In genomic region chr14:32492482-32492881, GRCh38 we compare ENCODE assay signal across 17 cellular contexts.
"Had no signal": no experiment of that assay in that cellular context is flagged by ENCODE, and none has a peak within 500 bp of the region (broad histone marks: within the 10 kb centered on the region; RNA-seq: fewer than 3 reads in every experiment).

No MANE protein-coding gene starts in this region.

- H2AFZ ChIP-seq: hepatocyte, neural progenitor cell had no signal

- H3K4me2 ChIP-seq: hepatocyte, neural progenitor cell had no signal

- H3K27me3 ChIP-seq: adrenal gland, body of pancreas, colonic mucosa, hepatocyte, neural progenitor cell, right lobe of liver, tibial nerve, uterus had no signal

- H3K9ac ChIP-seq: neural progenitor cell had no signal

- H3K27ac ChIP-seq: adrenal gland, body of pancreas, colonic mucosa, hepatocyte, neural progenitor cell, prostate gland, right lobe of liver, tibial nerve, uterus had no signal

- DNase-seq: activated CD4-positive, alpha-beta T cell treated with anti-CD3 and anti-CD28 coated beads, Interleukin-2, amount 50 U/mL, for 4 hours; activated gamma-delta T cell treated with Interleukin-2 at 50 U/mL for 16 hours; adrenal gland; body of pancreas; colonic mucosa; effector CD4-positive, alpha-beta T cell; islet precursor cell; midbrain; right lobe of liver; stimulated activated CD8-positive, alpha-beta memory T cell treated with anti-CD3 and anti-CD28 coated beads, Interleukin-4, amount 100 ng/mL, for 48 hours; stimulated activated naive CD4-positive, alpha-beta T cell; uterus had no signal

- H3K36me3 ChIP-seq: adrenal gland, colonic mucosa, neural progenitor cell, prostate gland, right lobe of liver, tibial nerve, uterus had no signal

- H3K79me2 ChIP-seq: hepatocyte had no signal

- H3K4me1 ChIP-seq: body of pancreas, colonic mucosa, neural progenitor cell, prostate gland, right lobe of liver, uterus had no signal

- H3K4me3 ChIP-seq: adrenal gland, body of pancreas, colonic mucosa, hepatocyte, neural progenitor cell, prostate gland, right lobe of liver, tibial nerve, uterus had no signal

- H3K9me3 ChIP-seq: adrenal gland, body of pancreas, colonic mucosa, prostate gland, right lobe of liver, tibial nerve, uterus had no signal

- ATAC-seq: activated naive CD4-positive, alpha-beta T cell treated with anti-CD3 and anti-CD28 coated beads, Interleukin-2, amount 50 U/mL, for 72 hours; body of pancreas; right lobe of liver had no signal
